Comparison of ENCODE assay signal across 1 cellular context in the genomic region with DNA sequence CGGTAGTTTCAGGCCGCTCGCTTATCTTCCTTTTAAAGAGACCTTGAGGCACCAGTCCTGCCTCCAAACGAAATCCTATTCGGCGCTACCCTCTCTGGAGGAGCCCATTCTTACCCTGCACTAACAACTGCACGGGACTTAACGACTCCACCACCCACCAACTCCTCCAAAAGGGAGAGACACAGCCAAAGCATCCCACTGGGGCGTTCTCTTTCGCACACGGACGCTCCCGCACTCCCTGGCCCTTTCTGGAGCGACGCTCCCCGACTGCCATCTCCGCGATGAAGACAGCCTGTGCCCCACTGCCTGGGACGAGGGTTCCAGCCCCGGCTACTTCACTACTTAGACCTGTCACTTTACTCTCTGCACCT.
TF ChIP-seq lines count a peak whose summit lies in the region.

No MANE protein-coding gene starts in this region.

TF ChIP-seq in endothelial cell of umbilical vein, 7 proteins besides CTCF, POLR2A, EP300 and RAD21:
- TF ChIP-seq JUN (IDR thresholded peaks at IDR 0.05; ENCODE audit: borderline replicate concordance, insufficient read depth, insufficient read length, low read depth), result no peak
- no peak for TF ChIP-seq EZH2 (IDR thresholded peaks at IDR 0.05; ENCODE audit: borderline replicate concordance, low read depth, low read length, severe bottlenecking)
- no peak for TF ChIP-seq POLR2AphosphoS5 (IDR thresholded peaks at IDR 0.05; ENCODE audit: insufficient read depth, low read depth, low read length)
- TF ChIP-seq GATA2 (IDR thresholded peaks at IDR 0.05; ENCODE audit: insufficient read depth, insufficient read length, low read depth, low read length), result no peak
- TF ChIP-seq FOS (IDR thresholded peaks at IDR 0.05; ENCODE audit: borderline replicate concordance, insufficient read depth, low read length), result no peak
- TF ChIP-seq MYC (IDR thresholded peaks at IDR 0.05; ENCODE audit: low read depth, low read length), result no peak
- TF ChIP-seq, protein P1, sequence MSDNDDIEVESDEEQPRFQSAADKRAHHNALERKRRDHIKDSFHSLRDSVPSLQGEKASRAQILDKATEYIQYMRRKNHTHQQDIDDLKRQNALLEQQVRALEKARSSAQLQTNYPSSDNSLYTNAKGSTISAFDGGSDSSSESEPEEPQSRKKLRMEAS (IDR thresholded peaks at IDR 0.05; ENCODE audit: insufficient read depth, insufficient read length), result no peak
